21 cellular contexts compared by ENCODE assay signal in genomic region chr10:47241946-47242900, GRCh38. TPM values are rescaled to one million over a fixed set of nuclear protein-coding genes. Genes with fewer than 3 reads are reported as not detected.
"Had no signal": no experiment of that assay in that cellular context is flagged by ENCODE, and none has a peak within 500 bp of the region (broad histone marks: within the 10 kb centered on the region; RNA-seq: fewer than 3 reads in every experiment).

No MANE protein-coding gene starts in this region.

- H3K36me3 Mint-ChIP-seq: activated naive CD8-positive, alpha-beta T cell treated with anti-CD3 and anti-CD28 coated beads, Interleukin-2, amount 10 ng/mL, durations not matched to agents 7 days and 5 days; naive thymus-derived CD8-positive, alpha-beta T cell; stimulated activated naive B cell treated with anti-CD40 and anti-IgM and Interleukin-4, amounts not matched to agents 10 μg/mL and 1 μg/mL and 100 μg/mL, for 72 hours had no signal

- H3K79me2 ChIP-seq: parathyroid adenoma had no signal

- H3K27ac ChIP-seq: breast epithelium, epithelial cell of prostate, neutrophil, parathyroid adenoma, VCaP had no signal

- H2AFZ ChIP-seq: parathyroid adenoma had no signal

- H3K27ac Mint-ChIP-seq: activated naive CD8-positive, alpha-beta T cell treated with anti-CD3 and anti-CD28 coated beads, Interleukin-2, amount 10 ng/mL, durations not matched to agents 7 days and 5 days; dendritic cell treated with granulocyte-macrophage colony-stimulating factor and Interleukin-4, amounts not matched to agents 40 ng/mL and 50 ng/mL, for 4 days; stimulated activated naive B cell treated with anti-CD40 and anti-IgM and Interleukin-4, amounts not matched to agents 10 μg/mL and 1 μg/mL and 100 μg/mL, for 72 hours had no signal

- H3K27me3 Mint-ChIP-seq: activated naive CD8-positive, alpha-beta T cell treated with anti-CD3 and anti-CD28 coated beads, Interleukin-2, amount 10 ng/mL, durations not matched to agents 7 days and 5 days; naive thymus-derived CD8-positive, alpha-beta T cell; stimulated activated naive B cell treated with anti-CD40 and anti-IgM and Interleukin-4, amounts not matched to agents 10 μg/mL and 1 μg/mL and 100 μg/mL, for 72 hours had no signal

- H3K4me3 ChIP-seq: breast epithelium, smooth muscle cell had no signal

- H3K4me2 ChIP-seq: smooth muscle cell had no signal

- H3K4me3 Mint-ChIP-seq: activated naive CD8-positive, alpha-beta T cell treated with anti-CD3 and anti-CD28 coated beads, Interleukin-2, amount 10 ng/mL, durations not matched to agents 7 days and 5 days; dendritic cell treated with granulocyte-macrophage colony-stimulating factor and Interleukin-4, amounts not matched to agents 40 ng/mL and 50 ng/mL, for 4 days; naive thymus-derived CD8-positive, alpha-beta T cell; stimulated activated naive B cell treated with anti-CD40 and anti-IgM and Interleukin-4, amounts not matched to agents 10 μg/mL and 1 μg/mL and 100 μg/mL, for 72 hours had no signal

- DNase-seq: activated CD4-positive, alpha-beta T cell treated with anti-CD3 and anti-CD28 coated beads, Interleukin-2, amount 50 U/mL, for 1 hour; activated CD4-positive, CD25-positive, alpha-beta regulatory T cell treated with anti-CD3 and anti-CD28 coated beads, Interleukin-2, amount 50 U/mL, for 72 hours; activated naive CD4-positive, alpha-beta T cell; activated naive CD8-positive, alpha-beta T cell treated with anti-CD3 and anti-CD28 coated beads, Interleukin-2, amount 10 ng/mL, durations not matched to agents 7 days and 5 days; activated T-cell treated with anti-CD3 and anti-CD28 coated beads for 4 hours; cerebellar nuclear complex; foreskin fibroblast; mesenchymal stem cell; naive thymus-derived CD8-positive, alpha-beta T cell; stimulated activated CD4-positive, alpha-beta T cell treated with anti-CD3 and anti-CD28 coated beads, Interleukin-4, amount 100 ng/mL, for 4 hours; stimulated activated naive B cell treated with anti-CD40 and anti-IgM and Interleukin-4, amounts not matched to agents 10 μg/mL and 1 μg/mL and 100 μg/mL, for 72 hours; T-helper 2 cell had no signal

- ATAC-seq: naive thymus-derived CD8-positive, alpha-beta T cell; sciatic nerve; stimulated activated naive B cell treated with anti-CD40 and anti-IgM and Interleukin-4, amounts not matched to agents 10 μg/mL and 1 μg/mL and 100 μg/mL, for 72 hours had no signal

- H3K4me1 ChIP-seq: breast epithelium, parathyroid adenoma had no signal

- H3K9me3 ChIP-seq: neutrophil had no signal

- H3K36me3 ChIP-seq: breast epithelium, neutrophil had no signal

- H3K9me3 Mint-ChIP-seq: activated naive CD8-positive, alpha-beta T cell treated with anti-CD3 and anti-CD28 coated beads, Interleukin-2, amount 10 ng/mL, durations not matched to agents 7 days and 5 days; dendritic cell treated with granulocyte-macrophage colony-stimulating factor and Interleukin-4, amounts not matched to agents 40 ng/mL and 50 ng/mL, for 4 days; naive thymus-derived CD8-positive, alpha-beta T cell; stimulated activated naive B cell treated with anti-CD40 and anti-IgM and Interleukin-4, amounts not matched to agents 10 μg/mL and 1 μg/mL and 100 μg/mL, for 72 hours had no signal

- H3K9ac ChIP-seq: parathyroid adenoma had no signal

- H3K27me3 ChIP-seq: breast epithelium, neutrophil had no signal

RNA-seq across cellular contexts. Expression of gene GDF10, which starts 57.8 kb away (rescaled TPM):
- total RNA-seq: glomerular endothelial cell had no signal
